Comparison of ENCODE assay signal across 19 cellular contexts in genomic region chr15:25810154-25810553, GRCh38. TPM values are rescaled to one million over a fixed set of nuclear protein-coding genes. Genes with fewer than 3 reads are reported as not detected.
DNase-seq lines count a peak whose midpoint lies in the region; ATAC-seq and TF ChIP-seq lines count a peak whose summit lies in the region.
"Had no signal": no experiment of that assay in that cellular context is flagged by ENCODE, and none has a peak within 500 bp of the region (broad histone marks: within the 10 kb centered on the region; RNA-seq: fewer than 3 reads in every experiment).

No MANE protein-coding gene starts in this region.

- H2BK120ac ChIP-seq in mesendoderm (ENCODE audit: low read depth, low read length) = no peak overlapping the region

- H3K4me3 ChIP-seq in mesendoderm (ENCODE audit: low read length) (no peak overlapping the region), MM.1S (ENCODE audit: low read length) (no peak overlapping the region)
- H3K4me3 ChIP-seq: MG63, Peyer's patch had no signal

- no peaks in the 10 kb centered on the region for H3K27me3 Mint-ChIP-seq in activated naive CD8-positive, alpha-beta T cell treated with anti-CD3 and anti-CD28 coated beads, Interleukin-2, amount 10 ng/mL, durations not matched to agents 7 days and 5 days
- no peaks in the 10 kb centered on the region for H3K27me3 Mint-ChIP-seq in activated naive CD8-positive, alpha-beta T cell treated with anti-CD3 and anti-CD28 coated beads, Interleukin-2, amount 50 U/mL, for 24 hours
- H3K27me3 Mint-ChIP-seq in T-helper 17 cell (no peaks in the 10 kb centered on the region), progenitor cell of endocrine pancreas (peaks cover 19% of the 10 kb centered on the region)
- H3K27me3 Mint-ChIP-seq: CD8-positive, alpha-beta memory T cell had no signal

- H3K27ac Mint-ChIP-seq in activated naive CD8-positive, alpha-beta T cell treated with anti-CD3 and anti-CD28 coated beads, Interleukin-2, amount 10 ng/mL, durations not matched to agents 7 days and 5 days = no peak overlapping the region
- no peak overlapping the region for H3K27ac Mint-ChIP-seq in activated naive CD8-positive, alpha-beta T cell treated with anti-CD3 and anti-CD28 coated beads, Interleukin-2, amount 50 U/mL, for 24 hours
- H3K27ac Mint-ChIP-seq in T-helper 17 cell = peak overlapping the region; percentile 85
- peak overlapping the region; percentile 50 for H3K27ac Mint-ChIP-seq in progenitor cell of endocrine pancreas
- H3K27ac Mint-ChIP-seq: B cell had no signal

- H3K9me3 ChIP-seq in T-helper 17 cell (ENCODE audit: control insufficient read depth, low read length, poor library complexity, severe bottlenecking) = no peaks in the 10 kb centered on the region
- no peaks in the 10 kb centered on the region for H3K9me3 ChIP-seq in MM.1S (replicated peaks; ENCODE audit: insufficient read depth, low read length)
- H3K9me3 ChIP-seq: MG63 had no signal

- ATAC-seq in activated naive CD8-positive, alpha-beta T cell treated with anti-CD3 and anti-CD28 coated beads, Interleukin-2, amount 10 ng/mL, durations not matched to agents 7 days and 5 days (ENCODE audit: low read depth) = no peak
- no peak for ATAC-seq in activated naive CD8-positive, alpha-beta T cell treated with anti-CD3 and anti-CD28 coated beads, Interleukin-2, amount 50 U/mL, for 24 hours
- no peak for ATAC-seq in T-helper 17 cell
- no peak for ATAC-seq in HG03565 (IDR thresholded peaks at IDR 0.05; ENCODE audit: unreplicated experiment)
- no peak for ATAC-seq in HG03175 (IDR thresholded peaks at IDR 0.05; ENCODE audit: unreplicated experiment)

- DNase-seq in activated naive CD8-positive, alpha-beta T cell treated with anti-CD3 and anti-CD28 coated beads, Interleukin-2, amount 10 ng/mL, durations not matched to agents 7 days and 5 days = no peak
- no peak for DNase-seq in activated naive CD8-positive, alpha-beta T cell treated with anti-CD3 and anti-CD28 coated beads, Interleukin-2, amount 50 U/mL, for 24 hours
- no peak for DNase-seq in T-helper 17 cell
- no peak for DNase-seq in mesendoderm
- DNase-seq in progenitor cell of endocrine pancreas (ENCODE audit: low spot score, unreplicated experiment) = no peak
- DNase-seq in MM.1S = no peak
- DNase-seq: DMS 273 treated with DMSO at 0.1 percent for 48 hours, HFFc6, MG63, NCI-H1105 treated with DMSO at 0.1 percent for 48 hours, NCI-H1930, NCI-H510A, Peyer's patch, SHP77 had no signal

- peak overlapping the region; percentile 54 for H3K56ac ChIP-seq in mesendoderm (ENCODE audit: low read length)

- H3K36me3 ChIP-seq in mesendoderm (ENCODE audit: control insufficient read depth, insufficient read depth, low read length) = no peaks in the 10 kb centered on the region
- no peaks in the 10 kb centered on the region for H3K36me3 ChIP-seq in MM.1S (replicated peaks; ENCODE audit: insufficient read depth, low read length)
- H3K36me3 ChIP-seq: MG63, Peyer's patch had no signal

- peaks cover 24% of the 10 kb centered on the region for H3K36me3 Mint-ChIP-seq in activated naive CD8-positive, alpha-beta T cell treated with anti-CD3 and anti-CD28 coated beads, Interleukin-2, amount 10 ng/mL, durations not matched to agents 7 days and 5 days
- H3K36me3 Mint-ChIP-seq in activated naive CD8-positive, alpha-beta T cell treated with anti-CD3 and anti-CD28 coated beads, Interleukin-2, amount 50 U/mL, for 24 hours (ENCODE audit: low read depth) = peaks cover 9% of the 10 kb centered on the region
- H3K36me3 Mint-ChIP-seq in T-helper 17 cell (ENCODE audit: low read depth) (peaks cover 5% of the 10 kb centered on the region), progenitor cell of endocrine pancreas (ENCODE audit: insufficient read depth) (no peaks in the 10 kb centered on the region)

- H4K5ac ChIP-seq in mesendoderm (ENCODE audit: low read length) = no peak overlapping the region

- no peak overlapping the region for H2BK5ac ChIP-seq in mesendoderm (ENCODE audit: low read length)

- no peak overlapping the region for H4K8ac ChIP-seq in mesendoderm (ENCODE audit: low read depth, low read length)

- no peak overlapping the region for H2AK5ac ChIP-seq in mesendoderm (ENCODE audit: low read length)

- H3K4me1 Mint-ChIP-seq in activated naive CD8-positive, alpha-beta T cell treated with anti-CD3 and anti-CD28 coated beads, Interleukin-2, amount 10 ng/mL, durations not matched to agents 7 days and 5 days = peaks cover 65% of the 10 kb centered on the region
- peaks cover 68% of the 10 kb centered on the region for H3K4me1 Mint-ChIP-seq in activated naive CD8-positive, alpha-beta T cell treated with anti-CD3 and anti-CD28 coated beads, Interleukin-2, amount 50 U/mL, for 24 hours
- H3K4me1 Mint-ChIP-seq in T-helper 17 cell (peaks cover 44% of the 10 kb centered on the region), progenitor cell of endocrine pancreas (ENCODE audit: low read depth) (peaks cover 12% of the 10 kb centered on the region)

- H3K18ac ChIP-seq in mesendoderm (ENCODE audit: low read length) = no peak overlapping the region

- H3K27me3 ChIP-seq in mesendoderm (ENCODE audit: insufficient read depth, low read length, poor library complexity) (no peaks in the 10 kb centered on the region), MM.1S (replicated peaks; ENCODE audit: insufficient read depth, low read length) (no peaks in the 10 kb centered on the region)
- H3K27me3 ChIP-seq: MG63, Peyer's patch had no signal

- H3K9me3 Mint-ChIP-seq in activated naive CD8-positive, alpha-beta T cell treated with anti-CD3 and anti-CD28 coated beads, Interleukin-2, amount 10 ng/mL, durations not matched to agents 7 days and 5 days = no peaks in the 10 kb centered on the region
- H3K9me3 Mint-ChIP-seq in activated naive CD8-positive, alpha-beta T cell treated with anti-CD3 and anti-CD28 coated beads, Interleukin-2, amount 50 U/mL, for 24 hours = no peaks in the 10 kb centered on the region
- H3K9me3 Mint-ChIP-seq in progenitor cell of endocrine pancreas (ENCODE audit: low read depth) = no peaks in the 10 kb centered on the region
- H3K9me3 Mint-ChIP-seq: CD8-positive, alpha-beta memory T cell; HFFc6 had no signal

- H3K4ac ChIP-seq in mesendoderm (ENCODE audit: low read depth, low read length) = no peak overlapping the region

- H3K4me3 Mint-ChIP-seq in activated naive CD8-positive, alpha-beta T cell treated with anti-CD3 and anti-CD28 coated beads, Interleukin-2, amount 10 ng/mL, durations not matched to agents 7 days and 5 days = peak overlapping the region; percentile 80
- no peak overlapping the region for H3K4me3 Mint-ChIP-seq in activated naive CD8-positive, alpha-beta T cell treated with anti-CD3 and anti-CD28 coated beads, Interleukin-2, amount 50 U/mL, for 24 hours
- H3K4me3 Mint-ChIP-seq in T-helper 17 cell = no peak overlapping the region
- no peak overlapping the region for H3K4me3 Mint-ChIP-seq in progenitor cell of endocrine pancreas (ENCODE audit: low read depth)
- H3K4me3 Mint-ChIP-seq: B cell, HFFc6 had no signal

- no CpG with 5 or more reads among the region's 8 CpGs for WGBS in mesendoderm (ENCODE audit: extremely low coverage, insufficient coverage, low lambda C conversion rate)

- H3K4me2 ChIP-seq in mesendoderm (ENCODE audit: low read length) (no peak overlapping the region), MM.1S (ENCODE audit: low read depth, low read length) (no peak overlapping the region)
- H3K4me2 ChIP-seq: KMS-11 had no signal

- no peaks in the 10 kb centered on the region for H3K79me1 ChIP-seq in mesendoderm (ENCODE audit: low read length)

- H4K20me1 ChIP-seq in MM.1S (ENCODE audit: insufficient read depth, low read length) = no peaks in the 10 kb centered on the region

- no peak overlapping the region for H3K27ac ChIP-seq in mesendoderm (ENCODE audit: low read depth, low read length)
- no peak overlapping the region for H3K27ac ChIP-seq in MM.1S (ENCODE audit: low read length)
- H3K27ac ChIP-seq: KMS-11, Peyer's patch had no signal

- POLR2A ChIA-PET in activated naive CD8-positive, alpha-beta T cell treated with anti-CD3 and anti-CD28 coated beads, Interleukin-2, amount 10 ng/mL, durations not matched to agents 7 days and 5 days (lab: Charles Lee) = interaction anchor here (3.5 kb wide), 1 partner anchor 51 kb away, joined by 30 read pairs; the partner anchor contains the start of gene ATP10A

- H3K79me2 ChIP-seq in mesendoderm (ENCODE audit: control insufficient read depth, insufficient read depth, low read length) (no peaks in the 10 kb centered on the region), MM.1S (ENCODE audit: low read length) (no peaks in the 10 kb centered on the region)

- no peak overlapping the region for H3K23ac ChIP-seq in mesendoderm (ENCODE audit: low read length)

- H3K4me1 ChIP-seq in mesendoderm (ENCODE audit: control insufficient read depth, low read depth, low read length) (peaks cover 7% of the 10 kb centered on the region), MM.1S (ENCODE audit: low read length) (no peaks in the 10 kb centered on the region)

- H3F3A ChIP-seq in MM.1S (ENCODE audit: insufficient read depth, low read length) = no peaks in the 10 kb centered on the region

- H3K9me2 ChIP-seq in MM.1S (replicated peaks; ENCODE audit: insufficient read depth, low read length) = no peaks in the 10 kb centered on the region

- TF ChIP-seq CTCF in progenitor cell of endocrine pancreas (IDR thresholded peaks at IDR 0.05; ENCODE audit: unreplicated experiment) (no peak), MM.1S (IDR thresholded peaks at IDR 0.05; ENCODE audit: low read length) (no peak)

- no peak overlapping the region for H2BK15ac ChIP-seq in mesendoderm (replicated peaks; ENCODE audit: low read depth)

- H3K9ac ChIP-seq in mesendoderm (ENCODE audit: low read length) (no peak overlapping the region), MM.1S (ENCODE audit: low read length) (no peak overlapping the region)
- H3K9ac ChIP-seq: KMS-11 had no signal

- no peak overlapping the region for H2AFZ ChIP-seq in MM.1S (ENCODE audit: low read length)

RNA-seq across cellular contexts. Expression of gene ATP10A, which starts 53.0 kb away (rescaled TPM):
- 10 to 100 TPM; 57.9 to 60.3 TPM for total RNA-seq in activated naive CD8-positive, alpha-beta T cell treated with anti-CD3 and anti-CD28 coated beads, Interleukin-2, amount 10 ng/mL, durations not matched to agents 7 days and 5 days
- total RNA-seq in T-helper 17 cell (10 to 100 TPM; 28.6 to 36.8 TPM), progenitor cell of endocrine pancreas (0.07 and 0.16 TPM in 2 replicates)
- polyA plus RNA-seq in mesendoderm (2013, experiment 1 of 2) = 0.37 TPM
- 0.50 TPM for polyA plus RNA-seq in mesendoderm (2013, experiment 2 of 2)

Comparison
In these comparisons a context has a peak if more than half of its experiments do, and no peak if none do; other contexts are left out.
1. H3K27ac Mint-ChIP-seq: peak in T-helper 17 cell (single experiment) and progenitor cell of endocrine pancreas (single experiment); none in activated naive CD8-positive, alpha-beta T cell treated with anti-CD3 and anti-CD28 coated beads, Interleukin-2, amount 10 ng/mL, durations not matched to agents 7 days and 5 days (single experiment) and activated naive CD8-positive, alpha-beta T cell treated with anti-CD3 and anti-CD28 coated beads, Interleukin-2, amount 50 U/mL, for 24 hours (single experiment).
2. RNA of gene ATP10A, which starts 53.0 kb away (total RNA-seq): 57.9 to 60.3 TPM in activated naive CD8-positive, alpha-beta T cell treated with anti-CD3 and anti-CD28 coated beads, Interleukin-2, amount 10 ng/mL, durations not matched to agents 7 days and 5 days and 28.6 to 36.8 TPM in T-helper 17 cell; 0.07 to 0.16 TPM in progenitor cell of endocrine pancreas; every median in the first group is over 10 times any median in the second.